In genomic region chr10:48636901-48637300, GRCh38 we compare ENCODE assay signal across 25 cellular contexts. TPM values are rescaled to one million over a fixed set of nuclear protein-coding genes. Genes with fewer than 3 reads are reported as not detected.
"Had no signal": no experiment of that assay in that cellular context is flagged by ENCODE, and none has a peak within 500 bp of the region (broad histone marks: within the 10 kb centered on the region; RNA-seq: fewer than 3 reads in every experiment).

No MANE protein-coding gene starts in this region.

- H3K27ac Mint-ChIP-seq: activated CD4-positive, alpha-beta memory T cell treated with anti-CD3 and anti-CD28 coated beads, Interleukin-2, amount 10 ng/mL, durations not matched to agents 7 days and 5 days; activated CD4-positive, alpha-beta T cell treated with anti-CD3 and anti-CD28 coated beads, Interleukin-2, amount 10 ng/mL, durations not matched to agents 7 days and 5 days; activated naive CD8-positive, alpha-beta T cell; activated T-helper 17 cell treated with anti-CD3 and anti-CD28 coated beads, Interleukin-2, amount 50 U/mL, for 72 hours had no signal

- DNase-seq: activated CD4-positive, alpha-beta memory T cell treated with anti-CD3 and anti-CD28 coated beads, Interleukin-2, amount 10 ng/mL, durations not matched to agents 7 days and 5 days; activated CD4-positive, alpha-beta T cell treated with anti-CD3 and anti-CD28 coated beads for 4 hours; activated CD4-positive, alpha-beta T cell treated with anti-CD3 and anti-CD28 coated beads, Interleukin-2, amount 10 ng/mL, durations not matched to agents 7 days and 5 days; activated CD4-positive, alpha-beta T cell treated with anti-CD3 and anti-CD28 coated beads, Interleukin-2, amount 50 U/mL, for 4 hours; activated CD4-positive, CD25-positive, alpha-beta regulatory T cell; activated CD4-positive, CD25-positive, alpha-beta regulatory T cell treated with anti-CD3 and anti-CD28 coated beads, Interleukin-2, amount 50 U/mL, for 72 hours; activated effector memory CD4-positive, alpha-beta T cell treated with Interleukin-2 at 50 U/mL for 16 hours; activated gamma-delta T cell treated with Interleukin-2 at 50 U/mL for 16 hours; activated naive CD4-positive, alpha-beta T cell treated with anti-CD3 and anti-CD28 coated beads, Interleukin-2, amount 50 U/mL, for 16 hours; activated naive CD4-positive, alpha-beta T cell treated with Interleukin-2 at 50 U/mL for 16 hours; activated T-cell treated with anti-CD3 and anti-CD28 coated beads, Interleukin-2, amount 50 U/mL, for 4 hours; amniotic stem cell; anterior cingulate cortex; brain microvascular endothelial cell; cortex of kidney; effector CD8-positive, alpha-beta T cell; esophagus squamous epithelium; foreskin melanocyte; T-helper 2 cell had no signal

- H3K4me1 Mint-ChIP-seq: central memory CD8-positive, alpha-beta T cell had no signal

- H3K9me3 Mint-ChIP-seq: activated T-helper 17 cell treated with anti-CD3 and anti-CD28 coated beads, Interleukin-2, amount 50 U/mL, for 72 hours had no signal

- H3K36me3 Mint-ChIP-seq: activated naive CD8-positive, alpha-beta T cell had no signal

- H3K4me3 Mint-ChIP-seq: activated CD4-positive, alpha-beta memory T cell treated with anti-CD3 and anti-CD28 coated beads, Interleukin-2, amount 10 ng/mL, durations not matched to agents 7 days and 5 days; activated CD4-positive, alpha-beta T cell treated with anti-CD3 and anti-CD28 coated beads, Interleukin-2, amount 10 ng/mL, durations not matched to agents 7 days and 5 days; activated naive CD8-positive, alpha-beta T cell; activated T-cell treated with anti-CD3 and anti-CD28 coated beads, Interleukin-2, amount 50 U/mL, for 4 hours; activated T-helper 17 cell treated with anti-CD3 and anti-CD28 coated beads, Interleukin-2, amount 50 U/mL, for 72 hours; central memory CD8-positive, alpha-beta T cell had no signal

- ATAC-seq: activated T-cell treated with anti-CD3 and anti-CD28 coated beads, Interleukin-2, amount 50 U/mL, for 4 hours; activated T-helper 17 cell treated with anti-CD3 and anti-CD28 coated beads, Interleukin-2, amount 50 U/mL, for 72 hours; gastroesophageal sphincter had no signal

RNA-seq across cellular contexts. Expression of gene ARHGAP22, which starts 32.0 kb away (rescaled TPM):
- total RNA-seq: activated CD4-positive, alpha-beta T cell treated with anti-CD3 and anti-CD28 coated beads, Interleukin-2, amount 10 ng/mL, durations not matched to agents 7 days and 5 days; T-helper 1 cell treated with Interleukin-12 subunit alpha and Interleukin-12 subunit beta and Interleukin-4 antibody, amounts not matched to agents 30 ng/mL and 1 ng/mL, for 36 hours had no signal

RNA-seq across cellular contexts. Expression of gene WDFY4, which starts 47.8 kb away (rescaled TPM):
- total RNA-seq: fibroblast of villous mesenchyme had no signal
